In genomic region chr15:37106490-37107001, GRCh38 we compare ENCODE assay signal across 9 cellular contexts. TPM values are rescaled to one million over a fixed set of nuclear protein-coding genes. Genes with fewer than 3 reads are reported as not detected.
DNase-seq lines count a peak whose midpoint lies in the region; ATAC-seq, FAIRE-seq and TF ChIP-seq lines count a peak whose summit lies in the region.
"Had no signal": no experiment of that assay in that cellular context is flagged by ENCODE, and none has a peak within 500 bp of the region (broad histone marks: within the 10 kb centered on the region; RNA-seq: fewer than 3 reads in every experiment).

No MANE protein-coding gene starts in this region.

- no peaks in the 10 kb centered on the region for H3K36me3 ChIP-seq in muscle layer of colon (ENCODE audit: insufficient read depth, low read length)

- H3K27ac Mint-ChIP-seq in CD4-positive, alpha-beta T cell = no peak overlapping the region
- H3K27ac Mint-ChIP-seq in immature natural killer cell = no peak overlapping the region
- H3K27ac Mint-ChIP-seq: activated CD4-positive, alpha-beta T cell treated with anti-CD3 and anti-CD28 coated beads, Interleukin-2, amount 10 ng/mL, durations not matched to agents 7 days and 5 days had no signal

- ATAC-seq in CD4-positive, alpha-beta T cell (ENCODE audit: poor library complexity) = no peak
- ATAC-seq in HG03354 (IDR thresholded peaks at IDR 0.05; ENCODE audit: poor library complexity, severe bottlenecking, unreplicated experiment) = no peak
- no peak for ATAC-seq in HG03342 (IDR thresholded peaks at IDR 0.05; ENCODE audit: unreplicated experiment)

- peaks cover 25% of the 10 kb centered on the region for H3K4me1 Mint-ChIP-seq in CD4-positive, alpha-beta T cell (ENCODE audit: low read depth)
- H3K4me1 Mint-ChIP-seq in immature natural killer cell = peaks cover 12 to 22% of the 10 kb centered on the region in 2 donors

- H3K27me3 ChIP-seq in CD4-positive, alpha-beta T cell (ENCODE audit: control insufficient read depth, insufficient read depth, low read length) = peaks cover 91% of the 10 kb centered on the region
- H3K27me3 ChIP-seq in muscle layer of colon (ENCODE audit: control insufficient read depth in 1 of 2, insufficient read depth in 2 of 2, low read length in 2 of 2) = no peaks in the 10 kb centered on the region

- peaks cover 100% of the 10 kb centered on the region for H3K27me3 Mint-ChIP-seq in CD4-positive, alpha-beta T cell
- peaks cover 19 to 74% (median 48%) of the 10 kb centered on the region in 3 donors for H3K27me3 Mint-ChIP-seq in immature natural killer cell (ENCODE audit: low read depth in 3 of 3)

- peak overlapping the region; percentile 13 for H3K4me3 Mint-ChIP-seq in CD4-positive, alpha-beta T cell
- H3K4me3 Mint-ChIP-seq in immature natural killer cell = no peak overlapping the region
- H3K4me3 Mint-ChIP-seq: activated CD4-positive, alpha-beta T cell treated with anti-CD3 and anti-CD28 coated beads, Interleukin-2, amount 10 ng/mL, durations not matched to agents 7 days and 5 days had no signal

- no peak for FAIRE-seq in GM19239 (lab: Jason Lieb, UNC)

- peaks cover 5% of the 10 kb centered on the region for H3K4me1 ChIP-seq in muscle layer of colon (ENCODE audit: insufficient read depth, low read length)

- CTCF ChIA-PET in CD4-positive, alpha-beta T cell (lab: Charles Lee) = no interaction called here

- DNase-seq in CD4-positive, alpha-beta T cell = no peak
- peak; percentile 21 for DNase-seq in KBM-7
- DNase-seq in dedifferentiated amniotic fluid mesenchymal stem cell (ENCODE audit: extremely low spot score) = peak; percentile 32
- DNase-seq in immature natural killer cell = no peak
- no peak for DNase-seq in GM19239 (ENCODE audit: insufficient read length, low spot score)
- DNase-seq: activated CD4-positive, alpha-beta T cell treated with anti-CD3 and anti-CD28 coated beads, Interleukin-2, amount 10 ng/mL, durations not matched to agents 7 days and 5 days had no signal

- no peak for TF ChIP-seq CTCF in CD4-positive, alpha-beta T cell (IDR thresholded peaks at IDR 0.05)

- in situ Hi-C loops in KBM-7 (cut with MboI; ENCODE audit: low pct_unique_long_range_greater_than_20kb, low sequenced_read_pairs) = loop anchor here (25.0 kb wide), 1 partner anchor 219 kb away; no protein-coding TSS in a partner anchor

- POLR2A ChIA-PET in CD4-positive, alpha-beta T cell (lab: Charles Lee) = no interaction called here

- H3K36me3 Mint-ChIP-seq in CD4-positive, alpha-beta T cell (ENCODE audit: low read depth) = peaks cover 4% of the 10 kb centered on the region
- H3K36me3 Mint-ChIP-seq in immature natural killer cell = peaks cover 0 to 8% (median 6%) of the 10 kb centered on the region in 3 donors

- peak overlapping the region; percentile 92 for H3K9ac ChIP-seq in muscle layer of colon (ENCODE audit: low read length)

- peaks cover 3% of the 10 kb centered on the region for H3K9me3 Mint-ChIP-seq in CD4-positive, alpha-beta T cell
- peaks cover 6 to 79% (median 25%) of the 10 kb centered on the region in 6 donors for H3K9me3 Mint-ChIP-seq in immature natural killer cell
- H3K9me3 Mint-ChIP-seq: activated CD4-positive, alpha-beta T cell treated with anti-CD3 and anti-CD28 coated beads, Interleukin-2, amount 10 ng/mL, durations not matched to agents 7 days and 5 days had no signal

- H3K9me3 ChIP-seq in CD4-positive, alpha-beta T cell (ENCODE audit: control insufficient read depth, low read length) = peaks cover 25% of the 10 kb centered on the region
- no peaks in the 10 kb centered on the region for H3K9me3 ChIP-seq in muscle layer of colon (ENCODE audit: low read length)

- peak overlapping the region; percentile 34 to 63 for H3K4me3 ChIP-seq in muscle layer of colon (ENCODE audit: low read depth in 1 of 2, low read length in 2 of 2)

- no peak overlapping the region for H3K27ac ChIP-seq in CD4-positive, alpha-beta T cell (ENCODE audit: low read depth, low read length)
- peak overlapping the region; percentile 99 for H3K27ac ChIP-seq in muscle layer of colon (ENCODE audit: low read depth, low read length)

- intact Hi-C loops in CD4-positive, alpha-beta T cell (cut with DNase I, micrococcal nuclease) = no loop called here

RNA-seq across cellular contexts. Expression of gene MEIS2, which starts 6.2 kb away (rescaled TPM):
- not detected for total RNA-seq in CD4-positive, alpha-beta T cell
- not detected for polyA plus RNA-seq in immature natural killer cell
- total RNA-seq: activated CD4-positive, alpha-beta T cell treated with anti-CD3 and anti-CD28 coated beads, Interleukin-2, amount 10 ng/mL, durations not matched to agents 7 days and 5 days had no signal

Comparison
In these comparisons a context has a peak if more than half of its experiments do, and no peak if none do; other contexts are left out.
1. DNase-seq: peak in KBM-7 (single experiment) and dedifferentiated amniotic fluid mesenchymal stem cell (single experiment); none in CD4-positive, alpha-beta T cell (0 of 10), immature natural killer cell (0 of 3) and GM19239 (single experiment).